Comparison of ENCODE assay signal across 16 cellular contexts in genomic region chr12:89884365-89884915, GRCh38.
DNase-seq lines count a peak whose midpoint lies in the region; ATAC-seq and TF ChIP-seq lines count a peak whose summit lies in the region.
"Had no signal": no experiment of that assay in that cellular context is flagged by ENCODE, and none has a peak within 500 bp of the region (broad histone marks: within the 10 kb centered on the region; RNA-seq: fewer than 3 reads in every experiment).

No MANE protein-coding gene starts in this region.

- POLR2A ChIA-PET in WTC11 (lab: Charles Lee), result no interaction called here

- H3K4me3 Mint-ChIP-seq in WTC11, result no peak overlapping the region
- no peak overlapping the region for H3K4me3 Mint-ChIP-seq in mesothelial cell of epicardium

- DNase-seq in EH (ENCODE audit: low read depth) (peak; percentile 13), NCI-H1105 (lab: John Stamatoyannopoulos, UW) (peak; percentile 32), WTC11 (ENCODE audit: low spot score) (no peak), mesothelial cell of epicardium (ENCODE audit: low spot score in 2 of 2, unreplicated experiment in 2 of 2) (no peak), dermis blood vessel endothelial cell (no peak), SKM-1 treated with dmso at 0.1 percent for 144 hours (lab: John Stamatoyannopoulos, UW; ENCODE audit: unreplicated experiment) (no peak), cerebellar nuclear complex (lab: John Stamatoyannopoulos, UW) (no peak)
- DNase-seq: activated CD4-positive, alpha-beta T cell treated with anti-CD3 and anti-CD28 coated beads, Interleukin-2, amount 50 U/mL, for 48 hours; activated T-cell treated with anti-CD3 and anti-CD28 coated beads, Interleukin-2, amount 50 U/mL, for 48 hours; foreskin keratinocyte; GOT3; lower lobe of right lung; OCI-M1; sigmoid colon; stimulated activated CD4-positive, alpha-beta T cell treated with anti-CD3 and anti-CD28 coated beads, Interleukin-4, amount 100 ng/mL, for 24 hours had no signal

- ATAC-seq in WTC11, result no peak
- ATAC-seq in HG02798 (IDR thresholded peaks at IDR 0.05; ENCODE audit: poor library complexity, unreplicated experiment), result no peak
- ATAC-seq: foreskin keratinocyte, lower lobe of right lung had no signal

- peaks cover 8% of the 10 kb centered on the region for H3K9me3 Mint-ChIP-seq in WTC11
- H3K9me3 Mint-ChIP-seq in mesothelial cell of epicardium, result no peaks in the 10 kb centered on the region

- H3K4me1 Mint-ChIP-seq in WTC11, result peaks cover 40% of the 10 kb centered on the region
- peaks cover 44% of the 10 kb centered on the region for H3K4me1 Mint-ChIP-seq in mesothelial cell of epicardium

- no peak for TF ChIP-seq CTCF in WTC11 (IDR thresholded peaks at IDR 0.05)
- no peak for TF ChIP-seq CTCF in mesothelial cell of epicardium (IDR thresholded peaks at IDR 0.05; ENCODE audit: unreplicated experiment)

- H3K27ac Mint-ChIP-seq in WTC11, result peak overlapping the region; percentile 37; the same call in 1 of the 2 replicates
- H3K27ac Mint-ChIP-seq in mesothelial cell of epicardium, result peak overlapping the region; percentile 70

- H3K36me3 Mint-ChIP-seq in WTC11 (peaks cover 5% of the 10 kb centered on the region; the same call in 1 of the 2 replicates), mesothelial cell of epicardium (no peaks in the 10 kb centered on the region)

- H3K27me3 Mint-ChIP-seq in WTC11 (ENCODE audit: low read depth) (peaks cover 12% of the 10 kb centered on the region), mesothelial cell of epicardium (ENCODE audit: low read depth) (no peaks in the 10 kb centered on the region)

- CTCF ChIA-PET in WTC11 (lab: Charles Lee), result interaction anchor here (0.6 kb wide), 1 partner anchor 645 kb away, joined by 4 read pairs; no protein-coding TSS in a partner anchor

TF ChIP-seq in WTC11, 78 proteins besides CTCF, POLR2A, EP300 and RAD21:
- TF ChIP-seq MXD4 (CRISPR knock-in tag; IDR thresholded peaks at IDR 0.05; ENCODE audit: borderline replicate concordance) (no peak), RORB (CRISPR knock-in tag; IDR thresholded peaks at IDR 0.05) (no peak), NFE2L1 (CRISPR knock-in tag; IDR thresholded peaks at IDR 0.05) (no peak), IRF1 (CRISPR knock-in tag; IDR thresholded peaks at IDR 0.05) (no peak), HMGXB4 (CRISPR knock-in tag; IDR thresholded peaks at IDR 0.05) (no peak), ATF3 (CRISPR knock-in tag; conservative IDR thresholded peaks at IDR 0.05) (no peak), E2F4 (CRISPR knock-in tag; IDR thresholded peaks at IDR 0.05; ENCODE audit: borderline replicate concordance, low read depth) (no peak), USF2 (CRISPR knock-in tag; IDR thresholded peaks at IDR 0.05) (no peak), ZNF232 (CRISPR knock-in tag; IDR thresholded peaks at IDR 0.05) (no peak), MAX (CRISPR knock-in tag; IDR thresholded peaks at IDR 0.05) (no peak), ZNF416 (CRISPR knock-in tag; IDR thresholded peaks at IDR 0.05) (no peak), NFYB (CRISPR knock-in tag; conservative IDR thresholded peaks at IDR 0.05; ENCODE audit: low read depth) (no peak), ATF2 (CRISPR knock-in tag; IDR thresholded peaks at IDR 0.05; ENCODE audit: borderline replicate concordance, low read depth) (no peak), JAZF1 (CRISPR knock-in tag; IDR thresholded peaks at IDR 0.05) (no peak)
TF ChIP-seq in WTC11: peak in this region for 0.

Comparison
In these comparisons a context has a peak if more than half of its experiments do, and no peak if none do; other contexts are left out.
1. DNase-seq: peak in EH (single experiment) and NCI-H1105 (single experiment); none in WTC11 (single experiment), mesothelial cell of epicardium (0 of 2), dermis blood vessel endothelial cell (single experiment), SKM-1 treated with dmso at 0.1 percent for 144 hours (single experiment) and cerebellar nuclear complex (0 of 2).